Comparison of ENCODE assay signal across 8 cellular contexts in the genomic region with DNA sequence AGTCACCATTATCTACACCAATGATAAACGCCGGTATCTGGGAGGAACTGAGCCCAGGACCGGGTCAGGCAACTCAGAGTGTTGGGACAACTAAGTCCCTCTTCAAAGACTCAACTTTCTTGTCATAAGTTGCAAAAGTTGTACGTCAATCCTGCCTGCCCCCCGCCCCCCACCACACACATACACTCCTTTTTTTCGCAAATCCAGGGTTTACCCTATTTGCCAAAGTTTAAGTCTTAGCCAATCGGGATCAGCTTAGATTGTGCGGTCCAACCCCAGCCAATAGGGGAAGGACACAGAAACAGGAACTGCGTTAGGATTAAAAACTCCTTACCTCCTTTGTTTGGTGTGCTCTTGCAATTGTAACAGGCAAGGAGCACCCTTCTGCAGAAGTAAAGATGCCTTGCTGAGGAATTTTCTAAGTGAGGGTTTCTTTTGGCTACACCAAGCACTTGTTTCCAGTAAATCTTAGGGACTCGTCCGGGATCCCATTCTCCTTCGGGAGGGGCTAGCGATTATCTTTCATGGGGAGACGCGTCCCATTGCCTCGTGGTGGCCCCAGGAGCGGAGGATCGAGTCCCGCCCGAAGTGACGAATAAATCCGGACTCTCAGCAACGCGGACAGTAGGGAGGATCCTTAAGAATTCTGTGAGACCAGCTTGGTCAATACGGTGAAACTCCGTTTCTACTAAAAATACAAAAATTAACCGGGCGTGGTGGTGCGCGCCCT.
DNase-seq lines count a peak whose midpoint lies in the region; ATAC-seq and TF ChIP-seq lines count a peak whose summit lies in the region.

No MANE protein-coding gene starts in this region.

- 0 out of 2 replicates have a peak, but pooled peaks have one; percentile 20 for TF ChIP-seq POLR2A in Raji (IDR thresholded peaks at IDR 0.05; ENCODE audit: insufficient read depth, low read depth, low read length)

- no peak for TF ChIP-seq CTCF in astrocyte of the spinal cord (IDR thresholded peaks at IDR 0.05; ENCODE audit: low read depth, low read length)

- no CpG with 5 or more reads among the region's 30 CpGs for WGBS in iPS DF 6.9 (ENCODE audit: insufficient coverage, insufficient read length)

- DNase-seq in DMS 273 (lab: John Stamatoyannopoulos, UW; ENCODE audit: unreplicated experiment), result peak; percentile 88
- DNase-seq in astrocyte of the spinal cord (ENCODE audit: low read depth, low spot score), result peak; percentile 95
- DNase-seq in iPS DF 6.9 (ENCODE audit: low read depth, low spot score), result no peak
- peak; percentile 90 for DNase-seq in renal cortical epithelial cell (ENCODE audit: low read depth)

- H3K4me3 ChIP-seq in astrocyte of the spinal cord (ENCODE audit: low read depth, low read length) (peak overlapping the region; percentile 99), iPS DF 6.9 (ENCODE audit: low read length) (peak overlapping the region; percentile 69)

- no peaks in the 10 kb centered on the region for H3K36me3 ChIP-seq in iPS DF 6.9 (ENCODE audit: control insufficient read depth, insufficient read depth, low read length)

- H3K4me1 ChIP-seq in iPS DF 6.9 (ENCODE audit: control insufficient read depth, insufficient read depth, low read length), result 0 out of 2 replicates have a peak, but pooled peaks cover 1% of the 10 kb centered on the region

- H3K27me3 ChIP-seq in iPS DF 6.9 (ENCODE audit: control insufficient read depth, insufficient read depth, low read length), result no peaks in the 10 kb centered on the region

- no peak overlapping the region for H3K27ac ChIP-seq in iPS DF 6.9 (ENCODE audit: low read length)

- H3K9me3 ChIP-seq in iPS DF 6.9 (ENCODE audit: control insufficient read depth, insufficient read depth, low read length), result no peaks in the 10 kb centered on the region

- ATAC-seq in GM19397 (IDR thresholded peaks at IDR 0.05; ENCODE audit: unreplicated experiment) (peak; percentile 32), HG03520 (IDR thresholded peaks at IDR 0.05; ENCODE audit: unreplicated experiment) (peak; percentile 27), HG03565 (IDR thresholded peaks at IDR 0.05; ENCODE audit: unreplicated experiment) (no peak)

- in situ Hi-C loops in astrocyte of the spinal cord (cut with HindIII; ENCODE audit: low sequenced_read_pairs), result no loop called here
